Comparison of ENCODE assay signal across 8 cellular contexts in genomic region chr2:7773362-7773973, GRCh38.
DNase-seq lines count a peak whose midpoint lies in the region; ATAC-seq lines count a peak whose summit lies in the region.

No MANE protein-coding gene starts in this region.

- peaks cover 5% of the 10 kb centered on the region for H3K9me3 Mint-ChIP-seq in activated naive CD8-positive, alpha-beta T cell treated with anti-CD3 and anti-CD28 coated beads, Interleukin-2, amount 50 U/mL, for 24 hours

- H3K4me1 Mint-ChIP-seq in activated naive CD8-positive, alpha-beta T cell treated with anti-CD3 and anti-CD28 coated beads, Interleukin-2, amount 50 U/mL, for 24 hours = peaks cover 27% of the 10 kb centered on the region

- no peaks in the 10 kb centered on the region for H3K27me3 Mint-ChIP-seq in activated naive CD8-positive, alpha-beta T cell treated with anti-CD3 and anti-CD28 coated beads, Interleukin-2, amount 50 U/mL, for 24 hours

- no peak overlapping the region for H3K4me3 Mint-ChIP-seq in activated naive CD8-positive, alpha-beta T cell treated with anti-CD3 and anti-CD28 coated beads, Interleukin-2, amount 50 U/mL, for 24 hours

- peaks cover 3% of the 10 kb centered on the region for H3K36me3 Mint-ChIP-seq in activated naive CD8-positive, alpha-beta T cell treated with anti-CD3 and anti-CD28 coated beads, Interleukin-2, amount 50 U/mL, for 24 hours (ENCODE audit: low read depth)

- H3K27ac Mint-ChIP-seq in activated naive CD8-positive, alpha-beta T cell treated with anti-CD3 and anti-CD28 coated beads, Interleukin-2, amount 50 U/mL, for 24 hours = peak overlapping the region; percentile 59

- peak; percentile 53 for ATAC-seq in GM19467 (IDR thresholded peaks at IDR 0.05; ENCODE audit: unreplicated experiment)
- peak; percentile 72 for ATAC-seq in HG03457 (IDR thresholded peaks at IDR 0.05; ENCODE audit: unreplicated experiment)
- peak; percentile 84 for ATAC-seq in activated naive CD8-positive, alpha-beta T cell treated with anti-CD3 and anti-CD28 coated beads, Interleukin-2, amount 50 U/mL, for 24 hours
- no peak for ATAC-seq in HG02970 (IDR thresholded peaks at IDR 0.05; ENCODE audit: low FRiP score, unreplicated experiment)

- DNase-seq in EH (ENCODE audit: low read depth) = peak; percentile 6
- peak; percentile 54 for DNase-seq in activated naive CD8-positive, alpha-beta T cell treated with anti-CD3 and anti-CD28 coated beads, Interleukin-2, amount 50 U/mL, for 24 hours
- peak; percentile 22 to 31 (median 27) for DNase-seq in stimulated activated CD4-positive, alpha-beta T cell treated with anti-CD3 and anti-CD28 coated beads, TNF-alpha, amount 100 ng/mL, for 48 hours (ENCODE audit: low read depth in 3 of 3)
- no peak for DNase-seq in effector CD8-positive, alpha-beta T cell (lab: John Stamatoyannopoulos, UW)
- DNase-seq in UCSD-AML1 (lab: John Stamatoyannopoulos, UW; ENCODE audit: unreplicated experiment) = no peak

Comparison
In these comparisons a context has a peak if more than half of its experiments do, and no peak if none do; other contexts are left out.
1. DNase-seq: peak in EH (single experiment), activated naive CD8-positive, alpha-beta T cell treated with anti-CD3 and anti-CD28 coated beads, Interleukin-2, amount 50 U/mL, for 24 hours (single experiment) and stimulated activated CD4-positive, alpha-beta T cell treated with anti-CD3 and anti-CD28 coated beads, TNF-alpha, amount 100 ng/mL, for 48 hours (3 of 3); none in effector CD8-positive, alpha-beta T cell (single experiment) and UCSD-AML1 (single experiment).